29 cellular contexts compared by ENCODE assay signal in genomic region chr9:80143899-80144298, GRCh38.
A peak's percentile ranks its signal among the peaks of the same experiment; 100 is the strongest.
DNase-seq lines count a peak whose midpoint lies in the region; ATAC-seq and TF ChIP-seq lines count a peak whose summit lies in the region.
"Had no signal": no experiment of that assay in that cellular context is flagged by ENCODE, and none has a peak within 500 bp of the region (broad histone marks: within the 10 kb centered on the region; RNA-seq: fewer than 3 reads in every experiment).

No MANE protein-coding gene starts in this region.

- no peaks in the 10 kb centered on the region for H3K27me3 ChIP-seq in smooth muscle cell (ENCODE audit: low read depth)
- H3K27me3 ChIP-seq: Peyer's patch, SJCRH30, tibial nerve had no signal

- H3K36me3 ChIP-seq in smooth muscle cell (ENCODE audit: low read depth), result no peaks in the 10 kb centered on the region
- H3K36me3 ChIP-seq: Peyer's patch, SJCRH30, tibial nerve had no signal

- peaks cover 7% of the 10 kb centered on the region for H3K4me1 ChIP-seq in smooth muscle cell (ENCODE audit: low read depth)
- H3K4me1 ChIP-seq: Peyer's patch, SJCRH30, tibial nerve had no signal

- H3F3A ChIP-seq in smooth muscle cell (ENCODE audit: low read depth), result no peaks in the 10 kb centered on the region

- H3K9ac ChIP-seq in smooth muscle cell (ENCODE audit: low read depth), result no peak overlapping the region

- H3K27ac ChIP-seq in smooth muscle cell (ENCODE audit: low read depth), result peak overlapping the region; percentile 20
- H3K27ac ChIP-seq: Peyer's patch, SJCRH30, tibial nerve had no signal

- H3K4me3 ChIP-seq in smooth muscle cell, result no peak overlapping the region
- H3K4me3 ChIP-seq: Peyer's patch, SJCRH30, tibial nerve had no signal

- H3K4me2 ChIP-seq in smooth muscle cell, result peak overlapping the region; percentile 13

- no peaks in the 10 kb centered on the region for H3K9me3 ChIP-seq in smooth muscle cell (replicated peaks; ENCODE audit: low read depth)
- H3K9me3 ChIP-seq: Peyer's patch, SJCRH30, tibial nerve had no signal

- no peak overlapping the region for H2AFZ ChIP-seq in smooth muscle cell (ENCODE audit: low read depth)

- H3K79me2 ChIP-seq in smooth muscle cell (ENCODE audit: low read depth), result no peaks in the 10 kb centered on the region

- TF ChIP-seq CTCF in smooth muscle cell (IDR thresholded peaks at IDR 0.05; ENCODE audit: borderline replicate concordance, insufficient read depth, poor library complexity, severe bottlenecking), result no peak

- no peaks in the 10 kb centered on the region for H4K20me1 ChIP-seq in smooth muscle cell (ENCODE audit: low read depth)

- peak; percentile 100 for ATAC-seq in GM18909 (IDR thresholded peaks at IDR 0.05; ENCODE audit: poor library complexity, unreplicated experiment)
- peak; percentile 59 for ATAC-seq in GM21737 (IDR thresholded peaks at IDR 0.05; ENCODE audit: unreplicated experiment)
- ATAC-seq in HG03354 (IDR thresholded peaks at IDR 0.05; ENCODE audit: poor library complexity, severe bottlenecking, unreplicated experiment), result peak; percentile 99
- ATAC-seq in HG03457 (IDR thresholded peaks at IDR 0.05; ENCODE audit: unreplicated experiment), result no peak
- ATAC-seq: activated naive CD4-positive, alpha-beta T cell treated with anti-CD3 and anti-CD28 coated beads, Interleukin-2, amount 50 U/mL, for 72 hours; left cardiac atrium; stimulated activated naive CD8-positive, alpha-beta T cell treated with anti-CD3 and anti-CD28 coated beads, Interleukin-15, amount 100 ng/mL, for 72 hours; T-cell had no signal

- 95% methylated on average over 3 of the region's 3 CpGs for WGBS in smooth muscle cell (ENCODE audit: low lambda C conversion rate)

- DNase-seq in smooth muscle cell (lab: John Stamatoyannopoulos, UW; ENCODE audit: unreplicated experiment), result no peak
- no peak for DNase-seq in T1000 (lab: John Stamatoyannopoulos, UW)
- DNase-seq in stimulated activated naive CD4-positive, alpha-beta T cell (lab: John Stamatoyannopoulos, UW), result no peak
- no peak for DNase-seq in NOMO-1 (lab: John Stamatoyannopoulos, UW; ENCODE audit: unreplicated experiment in 2 of 2)
- DNase-seq: activated CD4-positive, alpha-beta T cell treated with anti-CD3 and anti-CD28 coated beads for 48 hours; aorta; CD4-positive, CD25-positive, alpha-beta regulatory T cell; DMS153; GDM1; glutamatergic neuron; left cardiac atrium; mesendoderm; naive B cell; NCI-H1105 treated with DMSO at 0.1 percent for 48 hours; NCI-H510A; NK-92 treated with Interleukin-12 subunit alpha and Interleukin-12 subunit beta, amount 100 ng/mL, for 24 hours; occipital lobe; Peyer's patch; retina; SJCRH30; stimulated activated CD4-positive, alpha-beta T cell treated with anti-CD3 and anti-CD28 coated beads, Interleukin-4, amount 100 ng/mL, for 24 hours; stimulated activated naive CD8-positive, alpha-beta T cell treated with anti-CD3 and anti-CD28 coated beads, Interleukin-15, amount 100 ng/mL, for 72 hours; T-cell had no signal
